In the genomic region with DNA sequence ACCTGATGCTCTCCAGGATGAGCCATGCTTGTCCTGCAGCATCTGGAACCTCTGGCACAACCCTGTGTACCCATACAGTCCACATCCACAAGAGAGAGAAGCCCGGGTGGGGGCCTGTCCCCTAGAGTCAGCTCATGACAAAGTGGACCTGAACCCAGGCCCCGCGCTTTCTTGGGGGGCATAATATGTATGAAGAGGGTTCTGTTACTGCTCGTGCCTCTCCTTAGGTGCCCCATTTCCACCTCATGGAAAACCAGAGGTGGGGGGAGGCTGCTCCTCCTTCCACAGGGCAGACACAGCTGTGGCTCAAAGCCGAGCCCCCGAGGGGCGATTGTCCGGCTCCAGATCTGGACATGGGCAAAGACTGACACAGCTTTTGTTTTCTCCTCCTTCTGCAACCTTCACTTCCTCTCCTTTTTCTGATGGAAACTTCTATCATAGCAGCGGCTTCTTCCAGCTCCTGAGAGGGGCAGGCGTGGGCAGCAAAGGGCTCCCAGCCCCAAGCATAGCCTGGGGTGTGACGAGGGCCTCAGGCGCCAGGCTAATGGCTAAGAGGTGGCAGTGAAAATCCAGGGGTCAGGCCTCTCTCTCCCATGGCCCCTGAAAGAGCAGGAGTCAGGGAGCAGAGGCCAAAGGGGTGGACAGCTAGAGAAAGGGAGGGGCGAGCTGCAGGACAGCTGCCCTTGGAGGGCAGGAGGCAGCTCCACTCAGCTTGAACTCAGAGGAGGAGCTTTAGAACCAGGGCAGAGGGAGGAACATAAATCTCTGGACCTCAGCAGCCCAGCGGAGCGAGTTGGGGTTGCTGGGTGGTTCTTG, we compare ENCODE assay signal across 10 cellular contexts.
A peak's percentile ranks its signal among the peaks of the same experiment; 100 is the strongest.
DNase-seq lines count a peak whose midpoint lies in the region; ATAC-seq and TF ChIP-seq lines count a peak whose summit lies in the region.
"Had no signal": no experiment of that assay in that cellular context is flagged by ENCODE, and none has a peak within 500 bp of the region (broad histone marks: within the 10 kb centered on the region; RNA-seq: fewer than 3 reads in every experiment).

No MANE protein-coding gene starts in this region.

- dilution Hi-C loops in IMR-90 (cut with HindIII; ENCODE audit: low sequenced_read_pairs, unreplicated experiment): no loop called here

- no peak overlapping the region for H3K4me2 ChIP-seq in IMR-90 (ENCODE audit: low read depth, low read length)
- H3K4me2 ChIP-seq in fibroblast of lung (ENCODE audit: extremely low read depth, insufficient read depth, low read length): no peak overlapping the region

- peak overlapping the region; percentile 48 to 82; a peak in 3 of 4 replicates for H4K8ac ChIP-seq in IMR-90 (ENCODE audit: low read depth in 2 of 2, low read length in 2 of 2)

- intact Hi-C loops in IMR-90 (cut with micrococcal nuclease) (no loop called here), stomach (cut with DNase I; ENCODE audit: low total_unique reads) (no loop called here)

- no peak overlapping the region for H3K27ac Mint-ChIP-seq in activated naive CD8-positive, alpha-beta T cell treated with anti-CD3 and anti-CD28 coated beads for 36 hours

- TF ChIP-seq EP300 in stomach (IDR thresholded peaks at IDR 0.05): no peak

- H3K56ac ChIP-seq in IMR-90 (ENCODE audit: extremely low read depth, insufficient read depth, low read length): peak overlapping the region; percentile 30; the same call in 1 of the 2 replicates

- peak overlapping the region; percentile 61; the same call in 1 of the 2 replicates for H3K27ac ChIP-seq in IMR-90 (ENCODE audit: insufficient read depth, low read length)
- peak overlapping the region; percentile 27 for H3K27ac ChIP-seq in fibroblast of lung (ENCODE audit: insufficient read depth, low read length)
- peak overlapping the region; percentile 5 to 79 (median 61) for H3K27ac ChIP-seq in stomach

- peak overlapping the region; percentile 64 for H3K14ac ChIP-seq in IMR-90 (replicated peaks; ENCODE audit: low read depth, low read length)

- in situ Hi-C loops in IMR-90 (cut with MboI; ENCODE audit: low sequenced_read_pairs): loop anchor here (10.0 kb wide), 1 partner anchor 154 kb away; a partner anchor contains a TSS

- ATAC-seq in IMR-90 (ENCODE audit: low read depth) (no peak), GM21423 (IDR thresholded peaks at IDR 0.05; ENCODE audit: unreplicated experiment) (no peak)

- H2AFZ ChIP-seq in IMR-90 (replicated peaks; ENCODE audit: low read length, poor library complexity) (peak overlapping the region; percentile 78), fibroblast of lung (ENCODE audit: low read length) (no peak overlapping the region)

- H3K23ac ChIP-seq in IMR-90 (ENCODE audit: low read depth, low read length): no peak overlapping the region

- no peak for TF ChIP-seq CTCF in IMR-90 (conservative IDR thresholded peaks at IDR 0.05; ENCODE audit: low read depth, low read length)
- TF ChIP-seq CTCF in fibroblast of lung (conservative IDR thresholded peaks at IDR 0.05 in 1 of 2, IDR thresholded peaks at IDR 0.05 in 1 of 2; ENCODE audit: low read depth in 1 of 2, low read length in 2 of 2): no peak
- no peak for TF ChIP-seq CTCF in stomach (IDR thresholded peaks at IDR 0.05)

- peaks cover 3% of the 10 kb centered on the region for H3K4me1 Mint-ChIP-seq in activated naive CD8-positive, alpha-beta T cell treated with anti-CD3 and anti-CD28 coated beads for 36 hours

- TF ChIP-seq RAD21 in IMR-90 (IDR thresholded peaks at IDR 0.05; ENCODE audit: low read length): no peak

- H3K4me3 Mint-ChIP-seq in activated naive CD8-positive, alpha-beta T cell treated with anti-CD3 and anti-CD28 coated beads for 36 hours: no peak overlapping the region

- no TSS peak for BruUV-seq in IMR-90 (replicated peaks; lab: Mats Ljungman, UMichigan)

- no peaks in the 10 kb centered on the region for H3K9me3 Mint-ChIP-seq in activated naive CD8-positive, alpha-beta T cell treated with anti-CD3 and anti-CD28 coated beads for 36 hours

- H3K36me3 ChIP-seq in IMR-90 (ENCODE audit: control insufficient read depth, insufficient read depth, low read length) (no peaks in the 10 kb centered on the region), fibroblast of lung (ENCODE audit: control insufficient read depth, insufficient read depth, low read length) (no peaks in the 10 kb centered on the region), stomach (no peaks in the 10 kb centered on the region)

- peak overlapping the region; percentile 85; the same call in 2 of the 3 replicates for H2BK15ac ChIP-seq in IMR-90 (ENCODE audit: low read depth, low read length)

- peak overlapping the region; percentile 98 for H2BK20ac ChIP-seq in IMR-90 (ENCODE audit: low read depth, low read length)

- CTCF ChIA-PET in IMR-90 (lab: Yijun Ruan, JAX): interaction anchor here (0.6 kb wide), 1 partner anchor 61 kb away, joined by 3 read pairs; no protein-coding TSS in a partner anchor

- no peaks in the 10 kb centered on the region for H3K36me3 Mint-ChIP-seq in activated naive CD8-positive, alpha-beta T cell treated with anti-CD3 and anti-CD28 coated beads for 36 hours

- H3K18ac ChIP-seq in IMR-90 (ENCODE audit: low read depth, low read length): peak overlapping the region; percentile 54; the same call in 1 of the 2 replicates

- no peaks in the 10 kb centered on the region for H3K79me2 ChIP-seq in fibroblast of lung (ENCODE audit: control insufficient read depth, insufficient read depth, low read length)

- WGBS in IMR-90 (ENCODE audit: extremely low coverage in 2 of 2, insufficient read length in 1 of 2), 2 experiments: 100% methylated on average over 2 of the region's 15 CpGs; no CpG with 5 or more reads in 1 of the 2 experiments
- WGBS in stomach, 5 donors: 81 to 93% (median 91%) methylated on average over 15 of the region's 15 CpGs

- H4K91ac ChIP-seq in IMR-90 (ENCODE audit: insufficient read depth, low read depth, low read length): peak overlapping the region; percentile 83

- POLR2A ChIA-PET in IMR-90 (lab: Charles Lee; ENCODE audit: unreplicated experiment): interaction anchor here (0.6 kb wide), 1 partner anchor 12 kb away, joined by 3 read pairs; no protein-coding TSS in a partner anchor

- TF ChIP-seq POLR2A in IMR-90 (IDR thresholded peaks at IDR 0.05; ENCODE audit: low read depth, low read length): no peak
- no peak for TF ChIP-seq POLR2A in stomach (IDR thresholded peaks at IDR 0.05)

- H2AK9ac ChIP-seq in IMR-90 (replicated peaks; ENCODE audit: low read depth, low read length, poor library complexity): peak overlapping the region; percentile 18

- H3K79me1 ChIP-seq in IMR-90 (ENCODE audit: low read depth in 1 of 2, low read length in 2 of 2): peaks cover 0 to 17% of the 10 kb centered on the region in 2 experiments; a peak in 2 of 4 replicates

- H3K27me3 ChIP-seq in IMR-90 (ENCODE audit: control insufficient read depth, insufficient read depth, low read length): no peaks in the 10 kb centered on the region
- H3K27me3 ChIP-seq in fibroblast of lung (ENCODE audit: control insufficient read depth, insufficient read depth, low read length): no peaks in the 10 kb centered on the region
- H3K27me3 ChIP-seq in stomach: no peaks in the 10 kb centered on the region

- no peaks in the 10 kb centered on the region for H3K9me3 ChIP-seq in IMR-90 (ENCODE audit: control insufficient read depth, insufficient read depth, low read length)
- H3K9me3 ChIP-seq in fibroblast of lung (ENCODE audit: control insufficient read depth, insufficient read depth, low read depth, low read length): no peaks in the 10 kb centered on the region
- no peaks in the 10 kb centered on the region for H3K9me3 ChIP-seq in stomach

- DNase-seq in IMR-90 (no peak), fibroblast of lung (ENCODE audit: low read depth in 2 of 2) (peak in 1 of 2 donors; percentile 72), mesenteric fat pad (ENCODE audit: low spot score) (peak; percentile 82), stomach (no peak), Kasumi-1 (lab: John Stamatoyannopoulos, UW) (no peak), dedifferentiated amniotic fluid mesenchymal stem cell (ENCODE audit: extremely low spot score) (no peak)
- DNase-seq in activated naive CD8-positive, alpha-beta T cell treated with anti-CD3 and anti-CD28 coated beads for 36 hours: no peak
- DNase-seq: NK-92 treated with Interleukin-12 subunit alpha and Interleukin-12 subunit beta, amount 100 ng/mL, for 24 hours; T-helper 2 cell had no signal

- H4K20me1 ChIP-seq in IMR-90 (ENCODE audit: insufficient read depth, low read length): no peaks in the 10 kb centered on the region
- H4K20me1 ChIP-seq in fibroblast of lung (ENCODE audit: control insufficient read depth, extremely low read depth, insufficient read depth, low read length): no peaks in the 10 kb centered on the region

- peak overlapping the region; percentile 43; the same call in 1 of the 2 replicates for H4K5ac ChIP-seq in IMR-90 (ENCODE audit: low read depth, low read length)

- no peak overlapping the region for H2BK5ac ChIP-seq in IMR-90 (ENCODE audit: low read depth, low read length, poor library complexity, severe bottlenecking)

- H3K4me3 ChIP-seq in IMR-90 (ENCODE audit: insufficient read depth, low read depth, low read length) (no peak overlapping the region), fibroblast of lung (replicated peaks in 1 of 4; ENCODE audit: control extremely low read depth in 1 of 4, insufficient read depth in 1 of 4, low read depth in 3 of 4, low read length in 4 of 4) (no peak overlapping the region), stomach (no peak overlapping the region)

- peak overlapping the region; percentile 79 for H2AK5ac ChIP-seq in IMR-90 (ENCODE audit: low read depth, low read length)

- H2BK120ac ChIP-seq in IMR-90 (ENCODE audit: low read depth, low read length): peak overlapping the region; percentile 96

- peak overlapping the region; percentile 92 for H3K4ac ChIP-seq in IMR-90 (ENCODE audit: low read depth, low read length)

- H3K9ac ChIP-seq in IMR-90 (ENCODE audit: low read depth, low read length) (peak overlapping the region; percentile 14; the same call in 1 of the 2 replicates), fibroblast of lung (ENCODE audit: insufficient read depth, low read length) (peak overlapping the region; percentile 10)

- H3K9me1 ChIP-seq in IMR-90 (ENCODE audit: insufficient read depth, low read length): peaks cover 33% of the 10 kb centered on the region

- H3K4me1 ChIP-seq in IMR-90 (ENCODE audit: control insufficient read depth, insufficient read depth, low read length): peaks cover 35% of the 10 kb centered on the region
- peaks cover 48% of the 10 kb centered on the region for H3K4me1 ChIP-seq in fibroblast of lung (ENCODE audit: control insufficient read depth, extremely low read depth, insufficient read depth, low read length)
- H3K4me1 ChIP-seq in stomach: peaks cover 20 to 59% (median 35%) of the 10 kb centered on the region in 4 donors

- H3K27me3 Mint-ChIP-seq in activated naive CD8-positive, alpha-beta T cell treated with anti-CD3 and anti-CD28 coated beads for 36 hours: no peaks in the 10 kb centered on the region

TF ChIP-seq in IMR-90, 13 proteins besides CTCF, POLR2A, EP300 and RAD21 (continues in another document):
- TF ChIP-seq BHLHE40 (IDR thresholded peaks at IDR 0.05; ENCODE audit: low read depth, low read length) (no peak), SMC3 (IDR thresholded peaks at IDR 0.05; ENCODE audit: low read depth, low read length) (no peak), NFE2L2 (IDR thresholded peaks at IDR 0.05; ENCODE audit: low read depth, low read length) (no peak), MXI1 (IDR thresholded peaks at IDR 0.05; ENCODE audit: borderline replicate concordance, low read depth, low read length) (no peak), RFX5 (IDR thresholded peaks at IDR 0.05; ENCODE audit: low read depth, low read length) (no peak)
